Comparison of ENCODE assay signal across 1 cellular context in genomic region chr2:190533175-190533967, GRCh38.
A peak's percentile ranks its signal among the peaks of the same experiment; 100 is the strongest.
TF ChIP-seq lines count a peak whose summit lies in the region.

No MANE protein-coding gene starts in this region.

TF ChIP-seq in GM12878, 131 proteins besides CTCF, POLR2A, EP300 and RAD21 (continued from another document):
- TF ChIP-seq RELB (IDR thresholded peaks at IDR 0.05; ENCODE audit: low read depth) (peak; percentile 40; the same call in 1 of the 2 replicates), POLR2AphosphoS2 (IDR thresholded peaks at IDR 0.05; ENCODE audit: low read depth, low read length) (no peak), MLLT1 (IDR thresholded peaks at IDR 0.05) (peak; percentile 59; the same call in 1 of the 2 replicates), IKZF2 (IDR thresholded peaks at IDR 0.05) (0 out of 4 replicates have a peak, but pooled peaks of 1 of the 2 experiments have one; percentile 3), ZNF24 (IDR thresholded peaks at IDR 0.05) (no peak), RELA (IDR thresholded peaks at IDR 0.05; ENCODE audit: borderline replicate concordance, partially characterized antibody) (no peak), SREBF2 (IDR thresholded peaks at IDR 0.05; ENCODE audit: low read length) (no peak), EGR1 (IDR thresholded peaks at IDR 0.05; ENCODE audit: borderline replicate concordance in 1 of 2, low read depth in 2 of 2, low read length in 2 of 2) (no peak), BCL11A (IDR thresholded peaks at IDR 0.05; ENCODE audit: low read depth, low read length) (no peak), HDAC6 (IDR thresholded peaks at IDR 0.05; ENCODE audit: unreplicated experiment) (no peak), BCLAF1 (IDR thresholded peaks at IDR 0.05) (no peak), ZNF217 (IDR thresholded peaks at IDR 0.05) (peak; percentile 89), HDAC2 (IDR thresholded peaks at IDR 0.05) (0 out of 2 replicates have a peak, but pooled peaks have one; percentile 34), ZBED1 (IDR thresholded peaks at IDR 0.05; ENCODE audit: borderline replicate concordance) (no peak), RUNX3 (IDR thresholded peaks at IDR 0.05; ENCODE audit: low read length) (no peak), PBX3 (IDR thresholded peaks at IDR 0.05; ENCODE audit: insufficient replicate concordance, low read depth, low read length) (no peak), PKNOX1 (IDR thresholded peaks at IDR 0.05) (no peak), KLF5 (IDR thresholded peaks at IDR 0.05; ENCODE audit: partially characterized antibody) (no peak), POU2F2 (IDR thresholded peaks at IDR 0.05; ENCODE audit: borderline replicate concordance, low read depth, low read length) (no peak), ZNF207 (IDR thresholded peaks at IDR 0.05; ENCODE audit: borderline replicate concordance) (no peak)
